ENCODE assay signal across 2 cellular contexts in the genomic region with DNA sequence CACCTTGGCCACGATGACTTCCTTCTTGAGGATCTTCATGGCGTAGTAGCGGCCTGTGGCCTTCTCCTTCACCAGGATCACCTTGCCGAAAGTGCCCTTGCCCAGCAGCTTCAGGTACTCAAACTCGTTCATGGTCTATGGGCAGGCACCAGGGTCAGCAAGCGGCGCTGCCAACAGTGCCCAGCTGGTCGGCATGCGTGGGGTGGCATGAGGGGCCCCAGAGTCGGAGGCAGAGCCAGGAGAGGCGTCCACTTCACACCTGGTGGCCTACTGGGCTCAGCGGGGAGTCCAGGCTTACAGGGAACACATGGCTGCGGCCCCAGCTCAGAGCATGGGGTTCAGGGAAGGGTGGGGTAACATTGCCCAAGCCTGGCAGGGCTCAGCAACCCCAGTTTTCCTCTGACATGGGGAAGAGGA.
TF ChIP-seq lines count a peak whose summit lies in the region.

No MANE protein-coding gene starts in this region.

TF ChIP-seq in HEK293, 187 proteins besides CTCF, POLR2A, EP300 and RAD21:
- TF ChIP-seq SALL2 (tag by site-specific recombination; IDR thresholded peaks at IDR 0.05; ENCODE audit: borderline replicate concordance) (no peak), ZNF544 (tag by site-specific recombination; IDR thresholded peaks at IDR 0.05) (no peak), ZNF560 (tag by site-specific recombination; IDR thresholded peaks at IDR 0.05; ENCODE audit: borderline replicate concordance) (no peak)
- TF ChIP-seq, protein P1, sequence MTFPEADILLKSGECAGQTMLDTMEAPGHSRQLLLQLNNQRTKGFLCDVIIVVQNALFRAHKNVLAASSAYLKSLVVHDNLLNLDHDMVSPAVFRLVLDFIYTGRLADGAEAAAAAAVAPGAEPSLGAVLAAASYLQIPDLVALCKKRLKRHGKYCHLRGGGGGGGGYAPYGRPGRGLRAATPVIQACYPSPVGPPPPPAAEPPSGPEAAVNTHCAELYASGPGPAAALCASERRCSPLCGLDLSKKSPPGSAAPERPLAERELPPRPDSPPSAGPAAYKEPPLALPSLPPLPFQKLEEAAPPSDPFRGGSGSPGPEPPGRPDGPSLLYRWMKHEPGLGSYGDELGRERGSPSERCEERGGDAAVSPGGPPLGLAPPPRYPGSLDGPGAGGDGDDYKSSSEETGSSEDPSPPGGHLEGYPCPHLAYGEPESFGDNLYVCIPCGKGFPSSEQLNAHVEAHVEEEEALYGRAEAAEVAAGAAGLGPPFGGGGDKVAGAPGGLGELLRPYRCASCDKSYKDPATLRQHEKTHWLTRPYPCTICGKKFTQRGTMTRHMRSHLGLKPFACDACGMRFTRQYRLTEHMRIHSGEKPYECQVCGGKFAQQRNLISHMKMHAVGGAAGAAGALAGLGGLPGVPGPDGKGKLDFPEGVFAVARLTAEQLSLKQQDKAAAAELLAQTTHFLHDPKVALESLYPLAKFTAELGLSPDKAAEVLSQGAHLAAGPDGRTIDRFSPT (tag by site-specific recombination; IDR thresholded peaks at IDR 0.05): peak; percentile 66

TF ChIP-seq in K562, 482 proteins besides CTCF, POLR2A, EP300 and RAD21:
- TF ChIP-seq COPS2 (conservative IDR thresholded peaks at IDR 0.05) (no peak), ZNF717 (CRISPR knock-in tag; IDR thresholded peaks at IDR 0.05) (no peak), POLR2G (IDR thresholded peaks at IDR 0.05; ENCODE audit: low read depth, low read length) (peak; percentile 56; the same call in 1 of the 2 replicates), TGIF2 (CRISPR knock-in tag; IDR thresholded peaks at IDR 0.05) (no peak), MIER1 (IDR thresholded peaks at IDR 0.05; ENCODE audit: low read depth) (no peak), LARP7 (IDR thresholded peaks at IDR 0.05) (no peak)
